Comparison of ENCODE assay signal across 20 cellular contexts in the genomic region with DNA sequence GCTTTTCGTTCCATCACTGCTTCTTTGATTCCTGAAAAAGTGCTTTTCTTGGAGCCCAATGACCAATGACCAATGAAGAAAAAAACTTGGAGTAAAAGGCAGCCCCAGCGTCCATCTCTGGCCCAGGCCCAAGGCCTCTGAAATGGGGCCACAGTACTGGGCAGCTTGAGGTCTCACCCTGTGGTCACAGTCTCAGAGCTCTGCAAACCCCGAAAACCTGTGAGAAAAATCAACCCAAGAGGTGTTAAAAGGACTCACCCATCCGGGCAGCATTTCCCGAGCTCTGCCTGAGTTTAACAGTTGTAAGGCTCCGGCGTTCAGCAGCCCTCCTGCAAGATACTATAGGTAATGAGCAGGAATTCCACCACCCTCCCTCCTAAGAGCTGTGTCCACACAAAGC. TPM values are rescaled to one million over a fixed set of nuclear protein-coding genes. Genes with fewer than 3 reads are reported as not detected.
DNase-seq lines count a peak whose midpoint lies in the region; ATAC-seq and TF ChIP-seq lines count a peak whose summit lies in the region.
"Had no signal": no experiment of that assay in that cellular context is flagged by ENCODE, and none has a peak within 500 bp of the region (broad histone marks: within the 10 kb centered on the region; RNA-seq: fewer than 3 reads in every experiment).

No MANE protein-coding gene starts in this region.

- TF ChIP-seq POLR2A in thyroid gland (IDR thresholded peaks at IDR 0.05) (no peak), spleen (IDR thresholded peaks at IDR 0.05) (no peak)

- H3K4me1 Mint-ChIP-seq in IgD-negative memory B cell (peaks cover 13 to 18% (median 14%) of the 10 kb centered on the region in 3 donors), naive B cell (peaks cover 22 to 30% (median 30%) of the 10 kb centered on the region in 3 donors)

- no peak overlapping the region for H3K4me2 ChIP-seq in mammary epithelial cell (ENCODE audit: insufficient read depth, low read depth, low read length)
- H3K4me2 ChIP-seq: BLaER1, KMS-11 had no signal

- H2AFZ ChIP-seq in mammary epithelial cell (ENCODE audit: low read depth, low read length) = peak overlapping the region; percentile 9

- DNase-seq in mammary epithelial cell (no peak), naive B cell (no peak), thyroid gland (no peak), spleen (no peak), NCI-H1092 (lab: John Stamatoyannopoulos, UW) (no peak)
- DNase-seq: activated CD4-positive, alpha-beta T cell treated with anti-CD3 and anti-CD28 coated beads, Interleukin-2, amount 50 U/mL, for 48 hours; cortex of kidney; DMS79; heart right ventricle; kidney; NCI-H1436 had no signal

- dilution Hi-C loops in mammary epithelial cell (cut with HindIII; ENCODE audit: low sequenced_read_pairs) = no loop called here

- H3K79me2 ChIP-seq in mammary epithelial cell (ENCODE audit: insufficient read depth, low read length) = peaks cover 29% of the 10 kb centered on the region

- ATAC-seq in naive B cell (ENCODE audit: low read depth in 2 of 2) = no peak
- no peak for ATAC-seq in HG03025 (IDR thresholded peaks at IDR 0.05; ENCODE audit: low FRiP score, unreplicated experiment)
- ATAC-seq: activated T-helper 17 cell treated with anti-CD3 and anti-CD28 coated beads, Interleukin-2, amount 50 U/mL, for 72 hours had no signal

- H3K4me1 ChIP-seq in mammary epithelial cell (ENCODE audit: insufficient read depth, low read length) = peaks cover 15% of the 10 kb centered on the region
- H3K4me1 ChIP-seq in thyroid gland = peaks cover 38 to 44% of the 10 kb centered on the region in 2 donors
- peaks cover 17 to 45% (median 28%) of the 10 kb centered on the region in 6 donors for H3K4me1 ChIP-seq in spleen

- intact Hi-C loops in mammary epithelial cell (cut with micrococcal nuclease) = loop anchor here (2.0 kb wide), 1 partner anchor 25 kb away; no protein-coding TSS in a partner anchor
- intact Hi-C loops in thyroid gland (cut with DNase I) = no loop called here
- intact Hi-C loops in spleen (cut with DNase I; ENCODE audit: low total_unique reads) = no loop called here

- H3K9me3 Mint-ChIP-seq in IgD-negative memory B cell (no peaks in the 10 kb centered on the region), naive B cell (no peaks in the 10 kb centered on the region)
- H3K9me3 Mint-ChIP-seq: activated T-helper 17 cell treated with anti-CD3 and anti-CD28 coated beads, Interleukin-2, amount 50 U/mL, for 72 hours had no signal

- H3K36me3 Mint-ChIP-seq in IgD-negative memory B cell = no peaks in the 10 kb centered on the region
- no peaks in the 10 kb centered on the region for H3K36me3 Mint-ChIP-seq in naive B cell

- H3K27ac Mint-ChIP-seq in IgD-negative memory B cell (peak overlapping the region; percentile 33 to 94 (median 85)), naive B cell (peak overlapping the region in 5 of 6 donors; percentile 67 to 99 (median 86))
- H3K27ac Mint-ChIP-seq: activated T-helper 17 cell treated with anti-CD3 and anti-CD28 coated beads, Interleukin-2, amount 50 U/mL, for 72 hours had no signal

- no peak overlapping the region for H3K9ac ChIP-seq in mammary epithelial cell (ENCODE audit: insufficient read depth, low read length)
- H3K9ac ChIP-seq: BLaER1, KMS-11 had no signal

- H4K20me1 ChIP-seq in mammary epithelial cell (ENCODE audit: insufficient read depth, low read length) = no peaks in the 10 kb centered on the region

- H3K4me3 Mint-ChIP-seq in IgD-negative memory B cell (peak overlapping the region in 2 of 4 donors; percentile 55 to 72), naive B cell (peak overlapping the region in 6 of 8 donors; percentile 15 to 95 (median 36))
- H3K4me3 Mint-ChIP-seq: activated T-helper 17 cell treated with anti-CD3 and anti-CD28 coated beads, Interleukin-2, amount 50 U/mL, for 72 hours had no signal

- CTCF ChIA-PET in mammary epithelial cell (lab: Charles Lee; ENCODE audit: low non-redundant PET) = no interaction called here

- no peaks in the 10 kb centered on the region for H3K9me3 ChIP-seq in mammary epithelial cell (replicated peaks; ENCODE audit: insufficient read depth, low read length)
- no peaks in the 10 kb centered on the region for H3K9me3 ChIP-seq in thyroid gland
- no peaks in the 10 kb centered on the region for H3K9me3 ChIP-seq in spleen
- H3K9me3 ChIP-seq: BLaER1, heart right ventricle, prostate gland had no signal

- H3K27ac ChIP-seq in mammary epithelial cell (ENCODE audit: insufficient read depth, low read depth, low read length) (no peak overlapping the region), thyroid gland (peak overlapping the region in 2 of 3 donors; percentile 59 to 62), spleen (peak overlapping the region in 3 of 8 donors; percentile 17 to 96 (median 94))
- H3K27ac ChIP-seq: BLaER1, heart right ventricle, HL-60, KMS-11, prostate gland had no signal

- no TSS peak for BruUV-seq in mammary epithelial cell (replicated peaks; lab: Mats Ljungman, UMichigan)

- H3K36me3 ChIP-seq in mammary epithelial cell (ENCODE audit: insufficient read depth, low read length) = no peaks in the 10 kb centered on the region
- no peaks in the 10 kb centered on the region for H3K36me3 ChIP-seq in thyroid gland
- peaks cover 0 to 6% (median 0%) of the 10 kb centered on the region in 6 donors for H3K36me3 ChIP-seq in spleen
- H3K36me3 ChIP-seq: BLaER1, prostate gland had no signal

- in situ Hi-C loops in mammary epithelial cell (cut with MboI; ENCODE audit: low sequenced_read_pairs in 2 of 2) = no loop called here

- H3K4me3 ChIP-seq in mammary epithelial cell (replicated peaks in 1 of 3; ENCODE audit: insufficient read depth in 1 of 3, low read depth in 2 of 3, low read length in 3 of 3) (no peak overlapping the region), thyroid gland (replicated peaks in 1 of 3) (no peak overlapping the region), spleen (no peak overlapping the region)
- H3K4me3 ChIP-seq: BLaER1, heart right ventricle, prostate gland had no signal

- TF ChIP-seq CTCF in mammary epithelial cell (conservative IDR thresholded peaks at IDR 0.05 in 1 of 2, IDR thresholded peaks at IDR 0.05 in 1 of 2; ENCODE audit: extremely low read depth in 1 of 2, insufficient read depth in 1 of 2, low read depth in 1 of 2, low read length in 2 of 2) (no peak), thyroid gland (IDR thresholded peaks at IDR 0.05) (no peak), spleen (IDR thresholded peaks at IDR 0.05 in 8 of 11, conservative IDR thresholded peaks at IDR 0.05 in 3 of 11) (no peak)

- WGBS in mammary epithelial cell (ENCODE audit: low coverage, missing lambda C conversion rate) = 86% methylated on average over 7 of the region's 7 CpGs
- WGBS in thyroid gland, 2 donors = 70 to 71% methylated on average over 7 of the region's 7 CpGs
- 70 to 92% (median 83%) methylated on average over 7 of the region's 7 CpGs for WGBS in spleen, 5 donors

- no peaks in the 10 kb centered on the region for H3K27me3 ChIP-seq in mammary epithelial cell (ENCODE audit: insufficient read depth, low read length)
- H3K27me3 ChIP-seq in thyroid gland = no peaks in the 10 kb centered on the region
- no peaks in the 10 kb centered on the region for H3K27me3 ChIP-seq in spleen (replicated peaks in 1 of 7)
- H3K27me3 ChIP-seq: BLaER1, heart right ventricle had no signal

- H3K27me3 Mint-ChIP-seq in IgD-negative memory B cell (no peaks in the 10 kb centered on the region), naive B cell (peaks cover 0 to 14% (median 12%) of the 10 kb centered on the region in 3 donors)
- H3K27me3 Mint-ChIP-seq: activated T-helper 17 cell treated with anti-CD3 and anti-CD28 coated beads, Interleukin-2, amount 50 U/mL, for 72 hours had no signal

RNA-seq across cellular contexts. Expression of a gene that starts 2.1 kb away (rescaled TPM):
- polyA plus RNA-seq in IgD-negative memory B cell (81.8 TPM), mammary epithelial cell (61.9 TPM), naive B cell (ENCODE audit: low read depth in 6 of 6) (10 to 100 TPM; 34.1 to 49.5 (median 44.3) TPM), spleen (100 to 1,000 TPM in 1 of 3 donors, 10 to 100 TPM in 2; 81.8 to 148 (median 87.1) TPM)
- total RNA-seq in mammary epithelial cell (10 to 100 TPM; 17.8 to 56.2 TPM), thyroid gland (10 to 100 TPM; 50.9 to 62.6 (median 56.7) TPM), spleen (100 to 1,000 TPM; 131 to 226 (median 164) TPM)
- polyA minus RNA-seq in mammary epithelial cell = 17.1 TPM

RNA-seq across cellular contexts. Expression of a gene that starts 30.7 kb away (rescaled TPM):
- not detected for polyA plus RNA-seq in IgD-negative memory B cell
- total RNA-seq in mammary epithelial cell = not detected
- polyA plus RNA-seq in mammary epithelial cell = not detected
- polyA minus RNA-seq in mammary epithelial cell = not detected
- not detected for polyA plus RNA-seq in naive B cell (ENCODE audit: low read depth in 6 of 6)
- under 1 TPM in 1 of 4 donors, not detected in 3; 0.13 TPM for total RNA-seq in thyroid gland
- total RNA-seq in spleen = 1 to 10 TPM in 3 of 7 donors, under 1 TPM in 1, not detected in 3; 0.51 to 5.1 (median 2.1) TPM
- 1 to 10 TPM; 1.3 to 7.5 (median 3.5) TPM for polyA plus RNA-seq in spleen
- total RNA-seq: activated T-helper 17 cell treated with anti-CD3 and anti-CD28 coated beads, Interleukin-2, amount 50 U/mL, for 72 hours; OCI-LY7; prostate gland had no signal

RNA-seq across cellular contexts. Expression of a gene that starts 49.0 kb away (rescaled TPM):
- not detected for polyA plus RNA-seq in IgD-negative memory B cell
- total RNA-seq in mammary epithelial cell = not detected
- not detected for polyA plus RNA-seq in mammary epithelial cell
- not detected for polyA minus RNA-seq in mammary epithelial cell
- not detected for polyA plus RNA-seq in naive B cell (ENCODE audit: low read depth in 6 of 6)
- not detected for total RNA-seq in thyroid gland
- under 1 TPM in 3 of 7 donors, not detected in 4; 0.40 to 0.79 (median 0.40) TPM for total RNA-seq in spleen
- under 1 TPM; 0.09 to 0.20 (median 0.16) TPM for polyA plus RNA-seq in spleen
- total RNA-seq: activated T-helper 17 cell treated with anti-CD3 and anti-CD28 coated beads, Interleukin-2, amount 50 U/mL, for 72 hours; kidney; OCI-LY7 had no signal
- polyA plus RNA-seq: esophagus had no signal
